9 cellular contexts compared by ENCODE assay signal in genomic region chr12:27733052-27733656, GRCh38. TPM values are rescaled to one million over a fixed set of nuclear protein-coding genes. Genes with fewer than 3 reads are reported as not detected.
DNase-seq lines count a peak whose midpoint lies in the region; ATAC-seq and TF ChIP-seq lines count a peak whose summit lies in the region.
"Had no signal": no experiment of that assay in that cellular context is flagged by ENCODE, and none has a peak within 500 bp of the region (broad histone marks: within the 10 kb centered on the region; RNA-seq: fewer than 3 reads in every experiment).

No MANE protein-coding gene starts in this region.

- no peaks in the 10 kb centered on the region for H3K27me3 ChIP-seq in right atrium auricular region

- H3K36me3 ChIP-seq in right atrium auricular region, result peaks cover 9% of the 10 kb centered on the region

- peak; percentile 60 for ATAC-seq in HG02623 (IDR thresholded peaks at IDR 0.05; ENCODE audit: unreplicated experiment)
- no peak for ATAC-seq in stimulated activated naive CD8-positive, alpha-beta T cell treated with anti-CD3 and anti-CD28 coated beads, Interleukin-15, Interleukin-2, amounts not matched to agents 100 U/mL and 50 U/mL, for 24 hours
- ATAC-seq in HG02840 (IDR thresholded peaks at IDR 0.05; ENCODE audit: low FRiP score, unreplicated experiment), result no peak

- no peaks in the 10 kb centered on the region for H3K4me1 ChIP-seq in right atrium auricular region

- H3K9me3 ChIP-seq in right atrium auricular region, result no peaks in the 10 kb centered on the region

- DNase-seq in SKM-1 treated with dmso at 0.1 percent for 144 hours (lab: John Stamatoyannopoulos, UW; ENCODE audit: unreplicated experiment) (peak; percentile 2), SKM-1 (lab: John Stamatoyannopoulos, UW; ENCODE audit: unreplicated experiment) (no peak), NCI-H345 (lab: John Stamatoyannopoulos, UW) (peak; percentile 11), right atrium auricular region (ENCODE audit: low spot score) (no peak)
- peak; percentile 34 for DNase-seq in activated naive CD4-positive, alpha-beta T cell treated with Interleukin-2 at 50 U/mL for 16 hours
- peak; percentile 15 for DNase-seq in stimulated activated naive CD8-positive, alpha-beta T cell treated with anti-CD3 and anti-CD28 coated beads, Interleukin-15, Interleukin-2, amounts not matched to agents 100 U/mL and 50 U/mL, for 24 hours
- DNase-seq: activated naive CD8-positive, alpha-beta T cell treated with anti-CD3 and anti-CD28 coated beads, Interleukin-2, amount 10 ng/mL, durations not matched to agents 7 days and 5 days had no signal

- no peak overlapping the region for H3K4me3 ChIP-seq in right atrium auricular region

- peak; percentile 51 to 78 for TF ChIP-seq CTCF in right atrium auricular region (IDR thresholded peaks at IDR 0.05)

- H3K27ac ChIP-seq in right atrium auricular region, result no peak overlapping the region

RNA-seq across cellular contexts. Expression of gene MRPS35, which starts 22.5 kb away (rescaled TPM):
- total RNA-seq in right atrium auricular region, result 10 to 100 TPM; 41.5 to 56.0 TPM

RNA-seq across cellular contexts. Expression of gene REP15, which starts 36.9 kb away (rescaled TPM):
- 1 to 10 TPM; 1.4 to 3.1 TPM for total RNA-seq in right atrium auricular region

RNA-seq across cellular contexts. Expression of gene KLHL42, which starts 46.9 kb away (rescaled TPM):
- total RNA-seq in right atrium auricular region, result 10 to 100 TPM in 1 of 2 donors, 1 to 10 TPM in 1; 6.7 to 11.4 TPM

RNA-seq across cellular contexts. Expression of gene MANSC4, which starts 46.9 kb away (rescaled TPM):
- not detected for total RNA-seq in right atrium auricular region
- total RNA-seq: activated naive CD8-positive, alpha-beta T cell treated with anti-CD3 and anti-CD28 coated beads, Interleukin-2, amount 10 ng/mL, durations not matched to agents 7 days and 5 days had no signal

Comparison
In these comparisons a context has a peak if more than half of its experiments do, and no peak if none do; other contexts are left out.
1. DNase-seq: peak in SKM-1 treated with dmso at 0.1 percent for 144 hours (single experiment), NCI-H345 (single experiment), activated naive CD4-positive, alpha-beta T cell treated with Interleukin-2 at 50 U/mL for 16 hours (single experiment) and stimulated activated naive CD8-positive, alpha-beta T cell treated with anti-CD3 and anti-CD28 coated beads, Interleukin-15, Interleukin-2, amounts not matched to agents 100 U/mL and 50 U/mL, for 24 hours (single experiment); none in SKM-1 (single experiment) and right atrium auricular region (single experiment).